ENCODE assay signal across 35 cellular contexts in genomic region chr10:125523347-125523746, GRCh38.
"Had no signal": no experiment of that assay in that cellular context is flagged by ENCODE, and none has a peak within 500 bp of the region (broad histone marks: within the 10 kb centered on the region; RNA-seq: fewer than 3 reads in every experiment).

No MANE protein-coding gene starts in this region.

- H3K4me1 Mint-ChIP-seq: activated B cell treated with CpG ODN at 0.5 μM for 24 hours; activated CD4-positive, alpha-beta T cell treated with anti-CD3 and anti-CD28 coated beads, Interleukin-2, amount 10 ng/mL, durations not matched to agents 24 days and 14 days; activated naive CD4-positive, alpha-beta T cell treated with anti-CD3 and anti-CD28 coated beads, Interleukin-2, amount 10 ng/mL, durations not matched to agents 7 days and 5 days; activated naive CD4-positive, alpha-beta T cell treated with anti-CD3 and anti-CD28 coated beads, Interleukin-2, amount 50 U/mL, for 24 hours; activated naive CD8-positive, alpha-beta T cell treated with anti-CD3 and anti-CD28 coated beads, Interleukin-2, amount 10 ng/mL, durations not matched to agents 7 days and 5 days; activated naive CD8-positive, alpha-beta T cell treated with anti-CD3 and anti-CD28 coated beads, Interleukin-2, amount 50 U/mL, for 24 hours had no signal

- H3K27me3 ChIP-seq: ascending aorta, body of pancreas, brain microvascular endothelial cell, breast epithelium had no signal

- H3K4me3 Mint-ChIP-seq: activated B cell treated with CpG ODN at 0.5 μM for 24 hours; activated CD4-positive, alpha-beta memory T cell treated with anti-CD3 and anti-CD28 coated beads for 36 hours; activated CD4-positive, alpha-beta T cell treated with anti-CD3 and anti-CD28 coated beads, Interleukin-2, amount 10 ng/mL, durations not matched to agents 24 days and 14 days; activated CD8-positive, alpha-beta T cell treated with anti-CD3 and anti-CD28 coated beads for 36 hours; activated naive CD4-positive, alpha-beta T cell treated with anti-CD3 and anti-CD28 coated beads, Interleukin-2, amount 10 ng/mL, durations not matched to agents 7 days and 5 days; activated naive CD4-positive, alpha-beta T cell treated with anti-CD3 and anti-CD28 coated beads, Interleukin-2, amount 50 U/mL, for 24 hours; activated naive CD8-positive, alpha-beta T cell; activated naive CD8-positive, alpha-beta T cell treated with anti-CD3 and anti-CD28 coated beads, Interleukin-2, amount 10 ng/mL, durations not matched to agents 7 days and 5 days; activated naive CD8-positive, alpha-beta T cell treated with anti-CD3 and anti-CD28 coated beads, Interleukin-2, amount 50 U/mL, for 24 hours; activated T-cell treated with anti-CD3 and anti-CD28 coated beads, Interleukin-2, amount 50 U/mL, for 24 hours; T-helper 1 cell treated with Interleukin-12 subunit alpha and Interleukin-12 subunit beta and Interleukin-4 antibody, amounts not matched to agents 30 μg/mL and 1 μg/mL, for 36 hours; T-helper 2 cell treated with Interferon-gamma antibody and Interleukin-4, amounts not matched to agents 5 μg/mL and 100 μg/mL, for 36 hours had no signal

- H3K36me3 ChIP-seq: ascending aorta, brain microvascular endothelial cell, breast epithelium had no signal

- ATAC-seq: activated CD8-positive, alpha-beta T cell treated with anti-CD3 and anti-CD28 coated beads for 36 hours; activated naive CD8-positive, alpha-beta T cell treated with anti-CD3 and anti-CD28 coated beads, Interleukin-2, amount 50 U/mL, for 24 hours; body of pancreas had no signal

- H3K27ac Mint-ChIP-seq: activated B cell treated with CpG ODN at 0.5 μM for 24 hours; activated CD4-positive, alpha-beta memory T cell treated with anti-CD3 and anti-CD28 coated beads for 36 hours; activated CD4-positive, alpha-beta T cell treated with anti-CD3 and anti-CD28 coated beads, Interleukin-2, amount 10 ng/mL, durations not matched to agents 24 days and 14 days; activated CD8-positive, alpha-beta T cell treated with anti-CD3 and anti-CD28 coated beads for 36 hours; activated naive CD4-positive, alpha-beta T cell treated with anti-CD3 and anti-CD28 coated beads, Interleukin-2, amount 10 ng/mL, durations not matched to agents 7 days and 5 days; activated naive CD4-positive, alpha-beta T cell treated with anti-CD3 and anti-CD28 coated beads, Interleukin-2, amount 50 U/mL, for 24 hours; activated naive CD8-positive, alpha-beta T cell; activated naive CD8-positive, alpha-beta T cell treated with anti-CD3 and anti-CD28 coated beads, Interleukin-2, amount 10 ng/mL, durations not matched to agents 7 days and 5 days; activated naive CD8-positive, alpha-beta T cell treated with anti-CD3 and anti-CD28 coated beads, Interleukin-2, amount 50 U/mL, for 24 hours; activated T-cell treated with anti-CD3 and anti-CD28 coated beads, Interleukin-2, amount 50 U/mL, for 24 hours; activated T-helper 2 cell treated with anti-CD3 and anti-CD28 coated beads, Interferon-gamma antibody, Interleukin-2, Interleukin-4, amounts not matched to agents 10 μg/mL and 5 μg/mL and 100 μg/mL, durations not matched to agents 14 hours and 24 hours and 36 hours; T-helper 1 cell treated with Interleukin-12 subunit alpha and Interleukin-12 subunit beta and Interleukin-4 antibody, amounts not matched to agents 30 μg/mL and 1 μg/mL, for 36 hours; T-helper 2 cell treated with Interferon-gamma antibody and Interleukin-4, amounts not matched to agents 5 μg/mL and 100 μg/mL, for 36 hours had no signal

- H3K27me3 Mint-ChIP-seq: activated CD4-positive, alpha-beta T cell treated with anti-CD3 and anti-CD28 coated beads, Interleukin-2, amount 10 ng/mL, durations not matched to agents 24 days and 14 days; activated CD8-positive, alpha-beta T cell treated with anti-CD3 and anti-CD28 coated beads for 36 hours; activated naive CD4-positive, alpha-beta T cell treated with anti-CD3 and anti-CD28 coated beads, Interleukin-2, amount 50 U/mL, for 24 hours; activated naive CD8-positive, alpha-beta T cell had no signal

- H3K4me1 ChIP-seq: ascending aorta, body of pancreas, breast epithelium had no signal

- H3K27ac ChIP-seq: ascending aorta, body of pancreas, brain microvascular endothelial cell, breast epithelium, VCaP had no signal

- H3K4me3 ChIP-seq: ascending aorta, body of pancreas, breast epithelium had no signal

- H3K36me3 Mint-ChIP-seq: activated CD4-positive, alpha-beta memory T cell treated with anti-CD3 and anti-CD28 coated beads for 36 hours; activated naive CD4-positive, alpha-beta T cell treated with anti-CD3 and anti-CD28 coated beads, Interleukin-2, amount 10 ng/mL, durations not matched to agents 7 days and 5 days; activated naive CD4-positive, alpha-beta T cell treated with anti-CD3 and anti-CD28 coated beads, Interleukin-2, amount 50 U/mL, for 24 hours; activated naive CD8-positive, alpha-beta T cell; activated naive CD8-positive, alpha-beta T cell treated with anti-CD3 and anti-CD28 coated beads, Interleukin-2, amount 10 ng/mL, durations not matched to agents 7 days and 5 days had no signal

- H3K9me3 ChIP-seq: ascending aorta, body of pancreas, breast epithelium had no signal

- FAIRE-seq: TTC549 had no signal

- H3K9me3 Mint-ChIP-seq: activated B cell treated with CpG ODN at 0.5 μM for 24 hours; activated CD4-positive, alpha-beta memory T cell treated with anti-CD3 and anti-CD28 coated beads for 36 hours; activated CD4-positive, alpha-beta T cell treated with anti-CD3 and anti-CD28 coated beads, Interleukin-2, amount 10 ng/mL, durations not matched to agents 24 days and 14 days; activated CD8-positive, alpha-beta T cell treated with anti-CD3 and anti-CD28 coated beads for 36 hours; activated naive CD8-positive, alpha-beta T cell treated with anti-CD3 and anti-CD28 coated beads, Interleukin-2, amount 10 ng/mL, durations not matched to agents 7 days and 5 days; activated naive CD8-positive, alpha-beta T cell treated with anti-CD3 and anti-CD28 coated beads, Interleukin-2, amount 50 U/mL, for 24 hours; activated T-cell treated with anti-CD3 and anti-CD28 coated beads, Interleukin-2, amount 50 U/mL, for 24 hours; activated T-helper 2 cell treated with anti-CD3 and anti-CD28 coated beads, Interferon-gamma antibody, Interleukin-2, Interleukin-4, amounts not matched to agents 10 μg/mL and 5 μg/mL and 100 μg/mL, durations not matched to agents 14 hours and 24 hours and 36 hours; T-helper 2 cell treated with Interferon-gamma antibody and Interleukin-4, amounts not matched to agents 5 μg/mL and 100 μg/mL, for 36 hours had no signal

- DNase-seq: activated B cell treated with CpG ODN at 0.5 μM for 24 hours; activated CD4-positive, alpha-beta memory T cell treated with anti-CD3 and anti-CD28 coated beads for 36 hours; activated CD4-positive, alpha-beta T cell treated with anti-CD3 and anti-CD28 coated beads for 4 hours; activated CD4-positive, alpha-beta T cell treated with anti-CD3 and anti-CD28 coated beads, Interleukin-2, amount 10 ng/mL, durations not matched to agents 24 days and 14 days; activated CD4-positive, alpha-beta T cell treated with anti-CD3 and anti-CD28 coated beads, Interleukin-2, amount 50 U/mL, for 1 hour; activated CD4-positive, alpha-beta T cell treated with anti-CD3 and anti-CD28 coated beads, Interleukin-2, amount 50 U/mL, for 4 hours; activated CD4-positive, CD25-positive, alpha-beta regulatory T cell treated with anti-CD3 and anti-CD28 coated beads, Interleukin-2, amount 50 U/mL, for 72 hours; activated CD8-positive, alpha-beta memory T cell treated with anti-CD3 and anti-CD28 coated beads, Interleukin-2, amount 50 U/mL, for 4 hours; activated CD8-positive, alpha-beta T cell treated with anti-CD3 and anti-CD28 coated beads for 36 hours; activated effector memory CD4-positive, alpha-beta T cell treated with Interleukin-2 at 50 U/mL for 16 hours; activated gamma-delta T cell; activated naive CD4-positive, alpha-beta T cell treated with anti-CD3 and anti-CD28 coated beads, Interleukin-2, amount 10 ng/mL, durations not matched to agents 7 days and 5 days; activated naive CD4-positive, alpha-beta T cell treated with Interleukin-2 at 50 U/mL for 16 hours; activated naive CD8-positive, alpha-beta T cell treated with anti-CD3 and anti-CD28 coated beads, Interleukin-2, amount 10 ng/mL, durations not matched to agents 7 days and 5 days; activated naive CD8-positive, alpha-beta T cell treated with anti-CD3 and anti-CD28 coated beads, Interleukin-2, amount 50 U/mL, for 24 hours; activated T-cell treated with anti-CD3 and anti-CD28 coated beads for 4 hours; activated T-cell treated with anti-CD3 and anti-CD28 coated beads, Interleukin-2, amount 50 U/mL, for 24 hours; activated T-cell treated with anti-CD3 and anti-CD28 coated beads, Interleukin-2, amount 50 U/mL, for 48 hours; amygdala; anterior cingulate cortex; body of pancreas; brain microvascular endothelial cell; central memory CD4-positive, alpha-beta T cell; T-helper 1 cell; T-helper 2 cell; T-helper 9 cell had no signal
